ENCODE assay signal across 9 cellular contexts in the genomic region with DNA sequence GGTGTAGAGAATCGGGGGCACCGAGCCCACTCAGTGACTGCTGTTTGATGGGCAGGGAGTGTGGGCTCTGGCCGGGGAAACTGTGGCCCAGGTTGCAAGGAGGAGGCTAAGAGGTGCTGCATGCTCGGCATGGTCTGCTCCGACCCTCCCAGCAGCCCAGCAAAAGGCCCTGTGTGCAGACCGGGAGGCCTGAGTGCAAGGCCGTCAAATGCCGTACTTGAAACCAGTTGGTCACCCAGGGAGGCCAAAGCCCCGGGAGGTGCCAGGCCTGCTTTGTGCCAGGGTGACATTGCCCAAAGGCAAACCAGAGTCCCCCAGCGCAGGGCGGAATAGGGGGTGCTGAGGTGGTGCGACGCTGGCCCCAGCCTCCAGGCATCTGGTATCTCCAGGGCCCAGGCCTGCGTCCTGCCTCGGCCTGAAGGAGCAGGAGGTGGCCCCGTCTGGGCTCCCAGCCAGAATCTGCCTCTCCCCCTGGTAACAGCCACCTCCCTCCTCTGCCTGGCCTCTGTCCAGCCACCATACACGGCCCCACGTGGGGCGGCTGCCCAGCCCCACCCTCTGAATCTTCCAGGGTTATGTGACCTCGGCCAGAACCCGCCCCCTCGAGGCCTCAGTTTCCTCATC. TPM values are rescaled to one million over a fixed set of nuclear protein-coding genes. Genes with fewer than 3 reads are reported as not detected.
A peak's percentile ranks its signal among the peaks of the same experiment; 100 is the strongest.
DNase-seq lines count a peak whose midpoint lies in the region; ATAC-seq and TF ChIP-seq lines count a peak whose summit lies in the region.
"Had no signal": no experiment of that assay in that cellular context is flagged by ENCODE, and none has a peak within 500 bp of the region (broad histone marks: within the 10 kb centered on the region; RNA-seq: fewer than 3 reads in every experiment).

No MANE protein-coding gene starts in this region.

- peak; percentile 91 for DNase-seq in COLO668 (lab: John Stamatoyannopoulos, UW; ENCODE audit: unreplicated experiment)
- DNase-seq in NCI-H2029 treated with DMSO at 0.1 percent for 48 hours (lab: John Stamatoyannopoulos, UW), result peak; percentile 84
- peak; percentile 87 to 98 (median 94) for DNase-seq in body of pancreas
- DNase-seq in iris pigment epithelial cell (ENCODE audit: low read depth), result peak; percentile 92
- DNase-seq in stomach, result peak; percentile 95
- no peak for DNase-seq in stimulated activated CD4-positive, alpha-beta T cell treated with anti-CD3 and anti-CD28 coated beads, Interleukin-4, amount 100 ng/mL, for 4 hours
- no peak for DNase-seq in MM.1S
- DNase-seq: activated naive CD8-positive, alpha-beta T cell treated with anti-CD3 and anti-CD28 coated beads, Interleukin-2, amount 10 ng/mL, durations not matched to agents 7 days and 5 days had no signal

- peaks cover 14% of the 10 kb centered on the region; the same call in 1 of the 2 replicates for H3K79me2 ChIP-seq in MM.1S (ENCODE audit: low read length)

- TF ChIP-seq EP300 in stomach (IDR thresholded peaks at IDR 0.05), result no peak

- no peak overlapping the region for H2AFZ ChIP-seq in MM.1S (ENCODE audit: low read length)

- H3K4me3 ChIP-seq in body of pancreas, result no peak overlapping the region
- no peak overlapping the region for H3K4me3 ChIP-seq in stomach
- H3K4me3 ChIP-seq in MM.1S (ENCODE audit: low read length), result no peak overlapping the region

- no peaks in the 10 kb centered on the region for H3K36me3 ChIP-seq in body of pancreas (replicated peaks in 1 of 2; ENCODE audit: insufficient read depth in 1 of 2, low read depth in 2 of 2)
- H3K36me3 ChIP-seq in stomach, result peaks cover 2 to 15% (median 7%) of the 10 kb centered on the region in 4 donors
- H3K36me3 ChIP-seq in MM.1S (replicated peaks; ENCODE audit: insufficient read depth, low read length), result no peaks in the 10 kb centered on the region

- H3K9me3 ChIP-seq in body of pancreas (no peaks in the 10 kb centered on the region), stomach (no peaks in the 10 kb centered on the region), MM.1S (replicated peaks; ENCODE audit: insufficient read depth, low read length) (no peaks in the 10 kb centered on the region)

- H3K9ac ChIP-seq in MM.1S (ENCODE audit: low read length), result no peak overlapping the region

- H3K27me3 ChIP-seq in body of pancreas (no peaks in the 10 kb centered on the region), stomach (no peaks in the 10 kb centered on the region), MM.1S (replicated peaks; ENCODE audit: insufficient read depth, low read length) (no peaks in the 10 kb centered on the region)

- H3K4me2 ChIP-seq in MM.1S (ENCODE audit: low read depth, low read length), result no peak overlapping the region

- intact Hi-C loops in body of pancreas (cut with DNase I), result no loop called here
- intact Hi-C loops in stomach (cut with DNase I; ENCODE audit: low total_unique reads), result no loop called here

- TF ChIP-seq CTCF in body of pancreas (IDR thresholded peaks at IDR 0.05) (no peak), stomach (IDR thresholded peaks at IDR 0.05) (no peak), MM.1S (IDR thresholded peaks at IDR 0.05; ENCODE audit: low read length) (no peak)

- H3K9me2 ChIP-seq in MM.1S (replicated peaks; ENCODE audit: insufficient read depth, low read length), result no peaks in the 10 kb centered on the region

- ATAC-seq in body of pancreas, result peak; percentile 14
- no peak for ATAC-seq in GM18505 (IDR thresholded peaks at IDR 0.05; ENCODE audit: unreplicated experiment)

- H3K27ac ChIP-seq in body of pancreas, result peak overlapping the region; percentile 69 to 74 (median 71)
- peak overlapping the region; percentile 72 to 96 (median 81) for H3K27ac ChIP-seq in stomach
- H3K27ac ChIP-seq in MM.1S (ENCODE audit: low read length), result no peak overlapping the region

- no peaks in the 10 kb centered on the region for H4K20me1 ChIP-seq in MM.1S (ENCODE audit: insufficient read depth, low read length)

- H3F3A ChIP-seq in MM.1S (ENCODE audit: insufficient read depth, low read length), result peaks cover 13% of the 10 kb centered on the region

- 13 to 74% methylated on average over 3 to 20 of the region's 22 CpGs for WGBS in body of pancreas, 2 donors
- 21 to 34% (median 25%) methylated on average over 12 to 22 of the region's 22 CpGs for WGBS in stomach, 5 donors

- H3K4me1 ChIP-seq in body of pancreas (peaks cover 61% of the 10 kb centered on the region), stomach (peaks cover 58 to 76% (median 71%) of the 10 kb centered on the region in 4 donors), MM.1S (ENCODE audit: low read length) (peaks cover 4% of the 10 kb centered on the region)

- TF ChIP-seq POLR2A in body of pancreas (IDR thresholded peaks at IDR 0.05), result peak in 2 of 3 donors; percentile 37
- no peak for TF ChIP-seq POLR2A in stomach (IDR thresholded peaks at IDR 0.05)
- TF ChIP-seq POLR2A in GM18505 (IDR thresholded peaks at IDR 0.05; ENCODE audit: borderline replicate concordance, extremely low read depth, insufficient read depth, insufficient read length), result no peak

RNA-seq across cellular contexts. Expression of gene PIK3R2, which starts 4.0 kb away (rescaled TPM):
- total RNA-seq in body of pancreas (10 to 100 TPM; 18.9 to 21.8 TPM), stomach (100 to 1,000 TPM in 1 of 5 donors, 10 to 100 TPM in 3, 1 to 10 TPM in 1; 6.6 to 490 (median 22.2) TPM)
- 1 to 10 TPM; 2.0 to 5.5 (median 2.6) TPM for polyA plus RNA-seq in stomach

RNA-seq across cellular contexts. Expression of gene IFI30, which starts 16.7 kb away (rescaled TPM):
- total RNA-seq in body of pancreas (10 to 100 TPM; 30.3 to 32.9 TPM), stomach (100 to 1,000 TPM in 1 of 5 donors, 10 to 100 TPM in 3, not detected in 1; 37.3 to 199 (median 43.9) TPM)
- polyA plus RNA-seq in stomach, result 100 to 1,000 TPM in 1 of 3 donors, 10 to 100 TPM in 2; 53.2 to 103 (median 82.9) TPM

RNA-seq across cellular contexts. Expression of gene MPV17L2, which starts 36.1 kb away (rescaled TPM):
- total RNA-seq in body of pancreas (1 to 10 TPM; 3.4 to 5.6 TPM), stomach (100 to 1,000 TPM in 1 of 5 donors, 10 to 100 TPM in 2, 1 to 10 TPM in 2; 5.9 to 200 (median 13.0) TPM)
- polyA plus RNA-seq in stomach, result 10 to 100 TPM; 11.6 to 15.4 (median 13.3) TPM

RNA-seq across cellular contexts. Expression of gene RAB3A, which starts 46.9 kb away (rescaled TPM):
- 1 to 10 TPM in 1 of 2 donors, under 1 TPM in 1; 0.52 to 8.2 TPM for total RNA-seq in body of pancreas
- 1 to 10 TPM in 3 of 5 donors, under 1 TPM in 1, not detected in 1; 0.87 to 2.2 (median 1.7) TPM for total RNA-seq in stomach
- polyA plus RNA-seq in stomach, result 1 to 10 TPM; 1.4 to 2.2 (median 2.0) TPM

RNA-seq across cellular contexts. Expression of gene MAST3, which starts 59.4 kb away (rescaled TPM):
- total RNA-seq in body of pancreas (10 to 100 TPM; 17.6 to 35.3 TPM), stomach (10 to 100 TPM in 3 of 5 donors, 1 to 10 TPM in 2; 1.7 to 29.0 (median 10.7) TPM)
- polyA plus RNA-seq in stomach, result 1 to 10 TPM; 1.8 to 4.0 (median 1.9) TPM

Comparison
In these comparisons a context has a peak if more than half of its experiments do, and no peak if none do; other contexts are left out.
1. DNase-seq: peak in COLO668 (single experiment), NCI-H2029 treated with DMSO at 0.1 percent for 48 hours (single experiment), body of pancreas (4 of 4), iris pigment epithelial cell (single experiment) and stomach (single experiment); none in stimulated activated CD4-positive, alpha-beta T cell treated with anti-CD3 and anti-CD28 coated beads, Interleukin-4, amount 100 ng/mL, for 4 hours (0 of 2) and MM.1S (single experiment).
2. POLR2A ChIP-seq: peak in body of pancreas (2 of 3); none in stomach (0 of 4) and GM18505 (single experiment).